In genomic region chr12:11621797-11622423, GRCh38 we compare ENCODE assay signal across 9 cellular contexts. TPM values are rescaled to one million over a fixed set of nuclear protein-coding genes. Genes with fewer than 3 reads are reported as not detected.
A peak's percentile ranks its signal among the peaks of the same experiment; 100 is the strongest.
DNase-seq lines count a peak whose midpoint lies in the region; ATAC-seq and FAIRE-seq lines count a peak whose summit lies in the region.
"Had no signal": no experiment of that assay in that cellular context is flagged by ENCODE, and none has a peak within 500 bp of the region (broad histone marks: within the 10 kb centered on the region; RNA-seq: fewer than 3 reads in every experiment).

No MANE protein-coding gene starts in this region.

- ATAC-seq in GM18867 (IDR thresholded peaks at IDR 0.05; ENCODE audit: unreplicated experiment) (no peak), GM19035 (IDR thresholded peaks at IDR 0.05; ENCODE audit: unreplicated experiment) (no peak)

- H3K27me3 Mint-ChIP-seq in activated CD4-positive, alpha-beta memory T cell treated with anti-CD3 and anti-CD28 coated beads, Interleukin-2, amount 10 ng/mL, durations not matched to agents 7 days and 5 days = peaks cover 3% of the 10 kb centered on the region

- FAIRE-seq in HTR-8/SVneo (lab: Jason Lieb, UNC) = no peak

- POLR2A ChIA-PET in activated CD4-positive, alpha-beta memory T cell treated with anti-CD3 and anti-CD28 coated beads, Interleukin-2, amount 10 ng/mL, durations not matched to agents 7 days and 5 days (lab: Charles Lee) = no interaction called here

- no peak overlapping the region for H3K4me3 Mint-ChIP-seq in activated CD4-positive, alpha-beta memory T cell treated with anti-CD3 and anti-CD28 coated beads, Interleukin-2, amount 10 ng/mL, durations not matched to agents 7 days and 5 days

- H3K4me1 Mint-ChIP-seq in activated CD4-positive, alpha-beta memory T cell treated with anti-CD3 and anti-CD28 coated beads, Interleukin-2, amount 10 ng/mL, durations not matched to agents 7 days and 5 days = no peaks in the 10 kb centered on the region

- peak; percentile 38 for DNase-seq in Caki2 (ENCODE audit: low read depth)
- peak; percentile 59 for DNase-seq in Jurkat, Clone E6-1 (ENCODE audit: low read depth, low spot score)
- peak; percentile 20 for DNase-seq in activated CD4-positive, alpha-beta memory T cell treated with anti-CD3 and anti-CD28 coated beads, Interleukin-2, amount 10 ng/mL, durations not matched to agents 7 days and 5 days
- peak; percentile 67 to 76 for DNase-seq in lung microvascular endothelial cell (ENCODE audit: low read depth in 2 of 2)
- no peak for DNase-seq in NCI-H774 (lab: John Stamatoyannopoulos, UW)
- no peak for DNase-seq in HTR-8/SVneo (ENCODE audit: insufficient read length, low spot score)
- DNase-seq: NCI-H1092 had no signal

- CTCF ChIA-PET in activated CD4-positive, alpha-beta memory T cell treated with anti-CD3 and anti-CD28 coated beads, Interleukin-2, amount 10 ng/mL, durations not matched to agents 7 days and 5 days (lab: Charles Lee) = no interaction called here

- in situ Hi-C loops in Caki2 (cut with HindIII; ENCODE audit: low pct_unique_long_range_greater_than_20kb, low sequenced_read_pairs) = no loop called here

- no peaks in the 10 kb centered on the region for H3K9me3 Mint-ChIP-seq in activated CD4-positive, alpha-beta memory T cell treated with anti-CD3 and anti-CD28 coated beads, Interleukin-2, amount 10 ng/mL, durations not matched to agents 7 days and 5 days

- H3K27ac Mint-ChIP-seq in activated CD4-positive, alpha-beta memory T cell treated with anti-CD3 and anti-CD28 coated beads, Interleukin-2, amount 10 ng/mL, durations not matched to agents 7 days and 5 days = no peak overlapping the region

- H3K36me3 Mint-ChIP-seq in activated CD4-positive, alpha-beta memory T cell treated with anti-CD3 and anti-CD28 coated beads, Interleukin-2, amount 10 ng/mL, durations not matched to agents 7 days and 5 days (ENCODE audit: low read depth) = no peaks in the 10 kb centered on the region

- H3K4me3 ChIP-seq in Jurkat, Clone E6-1 (ENCODE audit: low read length) = no peak overlapping the region

RNA-seq across cellular contexts. Expression of gene ETV6, which starts 27.6 kb away (rescaled TPM):
- total RNA-seq in Caki2 (2014; rRNA removed; shearing (Covaris generic); ENCODE audit: low replicate concordance) = 9.1 and 14.7 TPM in 2 replicates
- 6.6 TPM for polyA plus RNA-seq in Jurkat, Clone E6-1 (2012; ENCODE audit: insufficient read depth, insufficient read length)
- 10 to 100 TPM; 53.7 to 54.9 TPM for total RNA-seq in activated CD4-positive, alpha-beta memory T cell treated with anti-CD3 and anti-CD28 coated beads, Interleukin-2, amount 10 ng/mL, durations not matched to agents 7 days and 5 days
- total RNA-seq in lung microvascular endothelial cell = 6.7 and 6.8 TPM in 2 replicates

Comparison
In these comparisons a context has a peak if more than half of its experiments do, and no peak if none do; other contexts are left out.
1. DNase-seq: peak in Caki2 (single experiment), Jurkat, Clone E6-1 (single experiment), activated CD4-positive, alpha-beta memory T cell treated with anti-CD3 and anti-CD28 coated beads, Interleukin-2, amount 10 ng/mL, durations not matched to agents 7 days and 5 days (single experiment) and lung microvascular endothelial cell (2 of 2); none in NCI-H774 (single experiment) and HTR-8/SVneo (single experiment).